8 cellular contexts compared by ENCODE assay signal in genomic region chr14:81435578-81436295, GRCh38. TPM values are rescaled to one million over a fixed set of nuclear protein-coding genes. Genes with fewer than 3 reads are reported as not detected.
DNase-seq lines count a peak whose midpoint lies in the region; ATAC-seq and TF ChIP-seq lines count a peak whose summit lies in the region.

No MANE protein-coding gene starts in this region.

- ATAC-seq in GM19452 (IDR thresholded peaks at IDR 0.05; ENCODE audit: unreplicated experiment): peak; percentile 31
- peak; percentile 37 for ATAC-seq in HG03520 (IDR thresholded peaks at IDR 0.05; ENCODE audit: unreplicated experiment)

- H3K4me3 ChIP-seq in Peyer's patch: peak overlapping the region; percentile 39 to 75 (median 58)
- peak overlapping the region; percentile 71 for H3K4me3 ChIP-seq in hepatocyte

- peaks cover 6% of the 10 kb centered on the region for H3K79me2 ChIP-seq in hepatocyte

- H4K20me1 ChIP-seq in hepatocyte (ENCODE audit: insufficient read depth, poor library complexity, severe bottlenecking): no peaks in the 10 kb centered on the region

- no peaks in the 10 kb centered on the region for H3K9me2 ChIP-seq in hepatocyte (replicated peaks; ENCODE audit: insufficient read depth)

- no peaks in the 10 kb centered on the region for H3K9me3 ChIP-seq in Peyer's patch
- no peaks in the 10 kb centered on the region for H3K9me3 ChIP-seq in hepatocyte (ENCODE audit: low read depth)

- H3K27ac ChIP-seq in Peyer's patch: peak overlapping the region in 2 of 4 donors; percentile 34 to 50
- H3K27ac ChIP-seq in hepatocyte: peak overlapping the region; percentile 74

- WGBS in hepatocyte (ENCODE audit: low lambda C conversion rate, missing lambda C conversion rate): 2% methylated on average over 35 of the region's 65 CpGs

- H3K36me3 ChIP-seq in Peyer's patch (no peaks in the 10 kb centered on the region), hepatocyte (replicated peaks; ENCODE audit: insufficient read depth, low read depth) (no peaks in the 10 kb centered on the region)

- DNase-seq in CD1c-positive myeloid dendritic cell (ENCODE audit: extremely low spot score) (peak; percentile 46), Peyer's patch (peak in 2 of 3 donors; percentile 55 to 64), astrocyte of the hippocampus (ENCODE audit: low read depth, low spot score) (peak; percentile 74), hepatocyte (ENCODE audit: low spot score) (peak; percentile 82), putamen (ENCODE audit: low spot score) (peak; percentile 55), DMS114 treated with DMSO at 0.1 percent for 48 hours (lab: John Stamatoyannopoulos, UW; ENCODE audit: unreplicated experiment) (no peak)

- no peaks in the 10 kb centered on the region for H3K27me3 ChIP-seq in Peyer's patch
- H3K27me3 ChIP-seq in hepatocyte: peaks cover 16% of the 10 kb centered on the region

- TF ChIP-seq CTCF in Peyer's patch (IDR thresholded peaks at IDR 0.05): no peak
- TF ChIP-seq CTCF in hepatocyte (IDR thresholded peaks at IDR 0.05; ENCODE audit: poor library complexity): no peak

- peak overlapping the region; percentile 95 for H3K4me2 ChIP-seq in hepatocyte

- H2AFZ ChIP-seq in hepatocyte: peak overlapping the region; percentile 77

- H3K4me1 ChIP-seq in Peyer's patch (peaks cover 0 to 21% (median 2%) of the 10 kb centered on the region in 4 donors), hepatocyte (ENCODE audit: insufficient read depth) (peaks cover 4% of the 10 kb centered on the region)

- TF ChIP-seq POLR2A in Peyer's patch (IDR thresholded peaks at IDR 0.05): no peak

RNA-seq across cellular contexts. Expression of gene STON2, which starts 35.6 kb away (rescaled TPM):
- total RNA-seq in Peyer's patch: 10 to 100 TPM in 3 of 4 donors, 1 to 10 TPM in 1; 6.3 to 25.3 (median 13.9) TPM
- total RNA-seq in hepatocyte: 20.9 and 22.7 TPM in 2 replicates
- polyA plus RNA-seq in hepatocyte: 3.4 and 5.0 TPM in 2 replicates
